16 cellular contexts compared by ENCODE assay signal in the genomic region with DNA sequence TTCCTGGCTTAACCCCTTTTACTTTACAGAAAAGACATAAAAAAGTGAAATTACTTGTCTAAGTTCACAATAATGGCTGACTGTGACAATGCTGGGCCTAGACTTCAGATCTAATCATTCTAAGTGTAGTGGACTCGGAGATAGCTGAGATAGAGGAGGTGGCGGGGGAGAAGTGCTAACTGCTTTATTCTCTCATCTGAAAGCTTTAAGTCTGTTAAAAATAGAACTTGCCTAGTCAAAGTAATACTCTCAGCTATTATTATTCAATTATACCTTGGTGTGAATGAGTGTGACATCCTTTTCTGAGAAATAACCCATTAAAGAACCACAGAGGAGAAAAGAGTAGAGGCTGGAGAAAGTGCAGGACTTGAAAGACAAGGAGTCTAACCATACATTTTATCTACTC.
DNase-seq lines count a peak whose midpoint lies in the region; ATAC-seq lines count a peak whose summit lies in the region.
"Had no signal": no experiment of that assay in that cellular context is flagged by ENCODE, and none has a peak within 500 bp of the region (broad histone marks: within the 10 kb centered on the region; RNA-seq: fewer than 3 reads in every experiment).

No MANE protein-coding gene starts in this region.

- H4K8ac ChIP-seq in mesenchymal stem cell (ENCODE audit: low read length), result no peak overlapping the region

- no peak overlapping the region for H3K4me3 ChIP-seq in mesenchymal stem cell (ENCODE audit: insufficient read depth in 1 of 2, low read depth in 1 of 2, low read length in 2 of 2)
- H3K4me3 ChIP-seq: mucosa of descending colon had no signal

- H3K4me1 Mint-ChIP-seq in activated naive CD4-positive, alpha-beta T cell treated with anti-CD3 and anti-CD28 coated beads, Interleukin-2, amount 50 U/mL, for 24 hours, result peaks cover 23% of the 10 kb centered on the region
- H3K4me1 Mint-ChIP-seq in activated naive CD4-positive, alpha-beta T cell treated with anti-CD3 and anti-CD28 coated beads, Interleukin-2, amount 10 ng/mL, durations not matched to agents 7 days and 5 days, result peaks cover 39% of the 10 kb centered on the region

- no peaks in the 10 kb centered on the region for H3K27me3 Mint-ChIP-seq in activated naive CD4-positive, alpha-beta T cell treated with anti-CD3 and anti-CD28 coated beads, Interleukin-2, amount 50 U/mL, for 24 hours
- H3K27me3 Mint-ChIP-seq in activated naive CD4-positive, alpha-beta T cell treated with anti-CD3 and anti-CD28 coated beads, Interleukin-2, amount 10 ng/mL, durations not matched to agents 7 days and 5 days, result peaks cover 4% of the 10 kb centered on the region

- no peak overlapping the region for H2BK15ac ChIP-seq in mesenchymal stem cell (ENCODE audit: low read depth, poor library complexity, severe bottlenecking)

- intact Hi-C loops in posterior cingulate gyrus (cut with DNase I), result no loop called here

- no peak overlapping the region for H2AFZ ChIP-seq in mesenchymal stem cell (ENCODE audit: low read depth, low read length)

- no peak overlapping the region for H3K14ac ChIP-seq in mesenchymal stem cell (ENCODE audit: low read length in 2 of 2)

- peaks cover 4% of the 10 kb centered on the region for H3K9me3 Mint-ChIP-seq in activated naive CD4-positive, alpha-beta T cell treated with anti-CD3 and anti-CD28 coated beads, Interleukin-2, amount 50 U/mL, for 24 hours
- peaks cover 19% of the 10 kb centered on the region for H3K9me3 Mint-ChIP-seq in activated naive CD4-positive, alpha-beta T cell treated with anti-CD3 and anti-CD28 coated beads, Interleukin-2, amount 10 ng/mL, durations not matched to agents 7 days and 5 days
- H3K9me3 Mint-ChIP-seq: type B pancreatic cell had no signal

- no peak overlapping the region for H3K27ac Mint-ChIP-seq in activated naive CD4-positive, alpha-beta T cell treated with anti-CD3 and anti-CD28 coated beads, Interleukin-2, amount 50 U/mL, for 24 hours
- no peak overlapping the region for H3K27ac Mint-ChIP-seq in activated naive CD4-positive, alpha-beta T cell treated with anti-CD3 and anti-CD28 coated beads, Interleukin-2, amount 10 ng/mL, durations not matched to agents 7 days and 5 days
- H3K27ac Mint-ChIP-seq: activated naive CD4-positive, alpha-beta T cell treated with anti-CD3 and anti-CD28 coated beads, Interleukin-2, amount 50 U/mL, for 72 hours; type B pancreatic cell had no signal

- H3K4me3 Mint-ChIP-seq in activated naive CD4-positive, alpha-beta T cell treated with anti-CD3 and anti-CD28 coated beads, Interleukin-2, amount 50 U/mL, for 24 hours, result peak overlapping the region; percentile 2
- no peak overlapping the region for H3K4me3 Mint-ChIP-seq in activated naive CD4-positive, alpha-beta T cell treated with anti-CD3 and anti-CD28 coated beads, Interleukin-2, amount 10 ng/mL, durations not matched to agents 7 days and 5 days
- H3K4me3 Mint-ChIP-seq: type B pancreatic cell had no signal

- no peak overlapping the region for H3K27ac ChIP-seq in mesenchymal stem cell (ENCODE audit: low read length, poor library complexity, severe bottlenecking)

- ATAC-seq in GM21447 (IDR thresholded peaks at IDR 0.05; ENCODE audit: unreplicated experiment) (peak; percentile 48), HG03378 (IDR thresholded peaks at IDR 0.05; ENCODE audit: unreplicated experiment) (peak; percentile 58), GM21717 (IDR thresholded peaks at IDR 0.05; ENCODE audit: unreplicated experiment) (no peak)
- ATAC-seq in stimulated activated naive CD8-positive, alpha-beta T cell treated with anti-CD3 and anti-CD28 coated beads, Interleukin-15, Interleukin-2, amounts not matched to agents 100 U/mL and 50 U/mL, for 24 hours, result peak; percentile 36
- ATAC-seq: mucosa of descending colon had no signal

- no peaks in the 10 kb centered on the region for H3K79me1 ChIP-seq in mesenchymal stem cell (replicated peaks; ENCODE audit: low read length, poor library complexity, severe bottlenecking)

- no peak overlapping the region for H3K23ac ChIP-seq in mesenchymal stem cell (ENCODE audit: low read length in 2 of 2)

- no peak overlapping the region for H3K4ac ChIP-seq in mesenchymal stem cell (ENCODE audit: low read depth in 1 of 2, low read length in 2 of 2)

- peaks cover 4% of the 10 kb centered on the region for H3K36me3 Mint-ChIP-seq in activated naive CD4-positive, alpha-beta T cell treated with anti-CD3 and anti-CD28 coated beads, Interleukin-2, amount 50 U/mL, for 24 hours
- peaks cover 13% of the 10 kb centered on the region for H3K36me3 Mint-ChIP-seq in activated naive CD4-positive, alpha-beta T cell treated with anti-CD3 and anti-CD28 coated beads, Interleukin-2, amount 10 ng/mL, durations not matched to agents 7 days and 5 days
- H3K36me3 Mint-ChIP-seq: type B pancreatic cell had no signal

- no peak overlapping the region for H4K91ac ChIP-seq in mesenchymal stem cell (ENCODE audit: low read length)

- WGBS in mesenchymal stem cell, result no CpG with 5 or more reads among the region's 2 CpGs

- no peak overlapping the region for H3K18ac ChIP-seq in mesenchymal stem cell (ENCODE audit: low read depth in 1 of 2, low read length in 2 of 2)

- H3K36me3 ChIP-seq in mesenchymal stem cell (ENCODE audit: control insufficient read depth in 1 of 2, insufficient read depth in 2 of 2, low read depth in 1 of 2, low read length in 2 of 2), result no peaks in the 10 kb centered on the region

- no peak overlapping the region for H3K4me2 ChIP-seq in mesenchymal stem cell (ENCODE audit: low read length, poor library complexity, severe bottlenecking)

- DNase-seq in activated naive CD4-positive, alpha-beta T cell treated with anti-CD3 and anti-CD28 coated beads, Interleukin-2, amount 10 ng/mL, durations not matched to agents 7 days and 5 days, result no peak
- DNase-seq in stimulated activated naive CD8-positive, alpha-beta T cell treated with anti-CD3 and anti-CD28 coated beads, Interleukin-15, Interleukin-2, amounts not matched to agents 100 U/mL and 50 U/mL, for 24 hours, result no peak
- DNase-seq in mesenchymal stem cell, result no peak
- DNase-seq in posterior cingulate gyrus, result no peak
- DNase-seq: cortex of kidney, DMS53, mucosa of descending colon, NCI-H1105 treated with DMSO at 0.1 percent for 48 hours, NCI-H526, SIG-M5 had no signal

- no peak overlapping the region for H3K9ac ChIP-seq in mesenchymal stem cell (ENCODE audit: low read length)

- H3K27me3 ChIP-seq in mesenchymal stem cell (ENCODE audit: control insufficient read depth in 1 of 2, insufficient read depth in 1 of 2, low read length in 2 of 2), result peaks cover 0 to 21% of the 10 kb centered on the region in 2 experiments

- H2AK5ac ChIP-seq in mesenchymal stem cell (ENCODE audit: low read length, severe bottlenecking), result no peak overlapping the region

- CTCF ChIA-PET in activated naive CD4-positive, alpha-beta T cell treated with anti-CD3 and anti-CD28 coated beads, Interleukin-2, amount 10 ng/mL, durations not matched to agents 7 days and 5 days (lab: Charles Lee), result no interaction called here

- H2BK5ac ChIP-seq in mesenchymal stem cell (ENCODE audit: low read depth, low read length, poor library complexity, severe bottlenecking), result no peak overlapping the region

- no peak overlapping the region for H2BK120ac ChIP-seq in mesenchymal stem cell (ENCODE audit: low read depth, low read length)

- H2BK12ac ChIP-seq in mesenchymal stem cell (ENCODE audit: low read length in 2 of 2), result no peak overlapping the region

- no peaks in the 10 kb centered on the region for H3K4me1 ChIP-seq in mesenchymal stem cell (ENCODE audit: control insufficient read depth, insufficient read depth, low read depth, low read length)

- H3K9me3 ChIP-seq in mesenchymal stem cell (ENCODE audit: control insufficient read depth, low read length), result peaks cover 20% of the 10 kb centered on the region
